1 cellular context compared by ENCODE assay signal in the genomic region with DNA sequence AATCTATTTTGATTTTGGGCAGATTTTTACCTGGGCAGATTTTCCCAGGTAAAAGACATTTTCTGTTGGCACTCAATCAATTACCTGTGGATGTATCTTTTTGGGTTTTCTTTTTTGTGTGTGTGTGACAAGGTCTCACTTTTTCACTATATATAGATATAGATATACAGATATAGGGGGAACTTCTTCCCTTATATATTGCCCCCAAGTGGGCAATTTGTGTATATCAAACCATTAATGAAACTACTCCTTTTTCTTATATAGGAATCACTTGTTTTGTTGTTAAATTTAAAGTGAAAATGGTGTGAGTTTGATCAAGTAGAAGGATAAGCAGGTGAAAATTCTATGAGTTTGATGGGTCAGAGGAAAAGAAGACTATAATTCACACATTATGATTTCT.
TF ChIP-seq lines count a peak whose summit lies in the region.

No MANE protein-coding gene starts in this region.

TF ChIP-seq in GM23338, 12 proteins besides CTCF, POLR2A, EP300 and RAD21:
- no peak for TF ChIP-seq ZNF331 (CRISPR knock-in tag; IDR thresholded peaks at IDR 0.05; ENCODE audit: low read depth)
- TF ChIP-seq JUNB (IDR thresholded peaks at IDR 0.05; ENCODE audit: unreplicated experiment) = no peak
- TF ChIP-seq EZH2phosphoT487 (IDR thresholded peaks at IDR 0.05; ENCODE audit: unreplicated experiment) = no peak
- TF ChIP-seq ZNF114 (CRISPR knock-in tag; IDR thresholded peaks at IDR 0.05) = no peak
- TF ChIP-seq STAT1 (IDR thresholded peaks at IDR 0.05; ENCODE audit: unreplicated experiment) = no peak
- TF ChIP-seq, protein P1, sequence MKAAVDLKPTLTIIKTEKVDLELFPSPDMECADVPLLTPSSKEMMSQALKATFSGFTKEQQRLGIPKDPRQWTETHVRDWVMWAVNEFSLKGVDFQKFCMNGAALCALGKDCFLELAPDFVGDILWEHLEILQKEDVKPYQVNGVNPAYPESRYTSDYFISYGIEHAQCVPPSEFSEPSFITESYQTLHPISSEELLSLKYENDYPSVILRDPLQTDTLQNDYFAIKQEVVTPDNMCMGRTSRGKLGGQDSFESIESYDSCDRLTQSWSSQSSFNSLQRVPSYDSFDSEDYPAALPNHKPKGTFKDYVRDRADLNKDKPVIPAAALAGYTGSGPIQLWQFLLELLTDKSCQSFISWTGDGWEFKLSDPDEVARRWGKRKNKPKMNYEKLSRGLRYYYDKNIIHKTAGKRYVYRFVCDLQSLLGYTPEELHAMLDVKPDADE (IDR thresholded peaks at IDR 0.05) = no peak
- no peak for TF ChIP-seq EZH2 (IDR thresholded peaks at IDR 0.05; ENCODE audit: low read depth, unreplicated experiment)
- TF ChIP-seq NANOG (IDR thresholded peaks at IDR 0.05; ENCODE audit: borderline replicate concordance) = no peak
- TF ChIP-seq, protein P2, sequence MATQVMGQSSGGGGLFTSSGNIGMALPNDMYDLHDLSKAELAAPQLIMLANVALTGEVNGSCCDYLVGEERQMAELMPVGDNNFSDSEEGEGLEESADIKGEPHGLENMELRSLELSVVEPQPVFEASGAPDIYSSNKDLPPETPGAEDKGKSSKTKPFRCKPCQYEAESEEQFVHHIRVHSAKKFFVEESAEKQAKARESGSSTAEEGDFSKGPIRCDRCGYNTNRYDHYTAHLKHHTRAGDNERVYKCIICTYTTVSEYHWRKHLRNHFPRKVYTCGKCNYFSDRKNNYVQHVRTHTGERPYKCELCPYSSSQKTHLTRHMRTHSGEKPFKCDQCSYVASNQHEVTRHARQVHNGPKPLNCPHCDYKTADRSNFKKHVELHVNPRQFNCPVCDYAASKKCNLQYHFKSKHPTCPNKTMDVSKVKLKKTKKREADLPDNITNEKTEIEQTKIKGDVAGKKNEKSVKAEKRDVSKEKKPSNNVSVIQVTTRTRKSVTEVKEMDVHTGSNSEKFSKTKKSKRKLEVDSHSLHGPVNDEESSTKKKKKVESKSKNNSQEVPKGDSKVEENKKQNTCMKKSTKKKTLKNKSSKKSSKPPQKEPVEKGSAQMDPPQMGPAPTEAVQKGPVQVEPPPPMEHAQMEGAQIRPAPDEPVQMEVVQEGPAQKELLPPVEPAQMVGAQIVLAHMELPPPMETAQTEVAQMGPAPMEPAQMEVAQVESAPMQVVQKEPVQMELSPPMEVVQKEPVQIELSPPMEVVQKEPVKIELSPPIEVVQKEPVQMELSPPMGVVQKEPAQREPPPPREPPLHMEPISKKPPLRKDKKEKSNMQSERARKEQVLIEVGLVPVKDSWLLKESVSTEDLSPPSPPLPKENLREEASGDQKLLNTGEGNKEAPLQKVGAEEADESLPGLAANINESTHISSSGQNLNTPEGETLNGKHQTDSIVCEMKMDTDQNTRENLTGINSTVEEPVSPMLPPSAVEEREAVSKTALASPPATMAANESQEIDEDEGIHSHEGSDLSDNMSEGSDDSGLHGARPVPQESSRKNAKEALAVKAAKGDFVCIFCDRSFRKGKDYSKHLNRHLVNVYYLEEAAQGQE (IDR thresholded peaks at IDR 0.05; ENCODE audit: unreplicated experiment) = no peak
- TF ChIP-seq, protein P3, sequence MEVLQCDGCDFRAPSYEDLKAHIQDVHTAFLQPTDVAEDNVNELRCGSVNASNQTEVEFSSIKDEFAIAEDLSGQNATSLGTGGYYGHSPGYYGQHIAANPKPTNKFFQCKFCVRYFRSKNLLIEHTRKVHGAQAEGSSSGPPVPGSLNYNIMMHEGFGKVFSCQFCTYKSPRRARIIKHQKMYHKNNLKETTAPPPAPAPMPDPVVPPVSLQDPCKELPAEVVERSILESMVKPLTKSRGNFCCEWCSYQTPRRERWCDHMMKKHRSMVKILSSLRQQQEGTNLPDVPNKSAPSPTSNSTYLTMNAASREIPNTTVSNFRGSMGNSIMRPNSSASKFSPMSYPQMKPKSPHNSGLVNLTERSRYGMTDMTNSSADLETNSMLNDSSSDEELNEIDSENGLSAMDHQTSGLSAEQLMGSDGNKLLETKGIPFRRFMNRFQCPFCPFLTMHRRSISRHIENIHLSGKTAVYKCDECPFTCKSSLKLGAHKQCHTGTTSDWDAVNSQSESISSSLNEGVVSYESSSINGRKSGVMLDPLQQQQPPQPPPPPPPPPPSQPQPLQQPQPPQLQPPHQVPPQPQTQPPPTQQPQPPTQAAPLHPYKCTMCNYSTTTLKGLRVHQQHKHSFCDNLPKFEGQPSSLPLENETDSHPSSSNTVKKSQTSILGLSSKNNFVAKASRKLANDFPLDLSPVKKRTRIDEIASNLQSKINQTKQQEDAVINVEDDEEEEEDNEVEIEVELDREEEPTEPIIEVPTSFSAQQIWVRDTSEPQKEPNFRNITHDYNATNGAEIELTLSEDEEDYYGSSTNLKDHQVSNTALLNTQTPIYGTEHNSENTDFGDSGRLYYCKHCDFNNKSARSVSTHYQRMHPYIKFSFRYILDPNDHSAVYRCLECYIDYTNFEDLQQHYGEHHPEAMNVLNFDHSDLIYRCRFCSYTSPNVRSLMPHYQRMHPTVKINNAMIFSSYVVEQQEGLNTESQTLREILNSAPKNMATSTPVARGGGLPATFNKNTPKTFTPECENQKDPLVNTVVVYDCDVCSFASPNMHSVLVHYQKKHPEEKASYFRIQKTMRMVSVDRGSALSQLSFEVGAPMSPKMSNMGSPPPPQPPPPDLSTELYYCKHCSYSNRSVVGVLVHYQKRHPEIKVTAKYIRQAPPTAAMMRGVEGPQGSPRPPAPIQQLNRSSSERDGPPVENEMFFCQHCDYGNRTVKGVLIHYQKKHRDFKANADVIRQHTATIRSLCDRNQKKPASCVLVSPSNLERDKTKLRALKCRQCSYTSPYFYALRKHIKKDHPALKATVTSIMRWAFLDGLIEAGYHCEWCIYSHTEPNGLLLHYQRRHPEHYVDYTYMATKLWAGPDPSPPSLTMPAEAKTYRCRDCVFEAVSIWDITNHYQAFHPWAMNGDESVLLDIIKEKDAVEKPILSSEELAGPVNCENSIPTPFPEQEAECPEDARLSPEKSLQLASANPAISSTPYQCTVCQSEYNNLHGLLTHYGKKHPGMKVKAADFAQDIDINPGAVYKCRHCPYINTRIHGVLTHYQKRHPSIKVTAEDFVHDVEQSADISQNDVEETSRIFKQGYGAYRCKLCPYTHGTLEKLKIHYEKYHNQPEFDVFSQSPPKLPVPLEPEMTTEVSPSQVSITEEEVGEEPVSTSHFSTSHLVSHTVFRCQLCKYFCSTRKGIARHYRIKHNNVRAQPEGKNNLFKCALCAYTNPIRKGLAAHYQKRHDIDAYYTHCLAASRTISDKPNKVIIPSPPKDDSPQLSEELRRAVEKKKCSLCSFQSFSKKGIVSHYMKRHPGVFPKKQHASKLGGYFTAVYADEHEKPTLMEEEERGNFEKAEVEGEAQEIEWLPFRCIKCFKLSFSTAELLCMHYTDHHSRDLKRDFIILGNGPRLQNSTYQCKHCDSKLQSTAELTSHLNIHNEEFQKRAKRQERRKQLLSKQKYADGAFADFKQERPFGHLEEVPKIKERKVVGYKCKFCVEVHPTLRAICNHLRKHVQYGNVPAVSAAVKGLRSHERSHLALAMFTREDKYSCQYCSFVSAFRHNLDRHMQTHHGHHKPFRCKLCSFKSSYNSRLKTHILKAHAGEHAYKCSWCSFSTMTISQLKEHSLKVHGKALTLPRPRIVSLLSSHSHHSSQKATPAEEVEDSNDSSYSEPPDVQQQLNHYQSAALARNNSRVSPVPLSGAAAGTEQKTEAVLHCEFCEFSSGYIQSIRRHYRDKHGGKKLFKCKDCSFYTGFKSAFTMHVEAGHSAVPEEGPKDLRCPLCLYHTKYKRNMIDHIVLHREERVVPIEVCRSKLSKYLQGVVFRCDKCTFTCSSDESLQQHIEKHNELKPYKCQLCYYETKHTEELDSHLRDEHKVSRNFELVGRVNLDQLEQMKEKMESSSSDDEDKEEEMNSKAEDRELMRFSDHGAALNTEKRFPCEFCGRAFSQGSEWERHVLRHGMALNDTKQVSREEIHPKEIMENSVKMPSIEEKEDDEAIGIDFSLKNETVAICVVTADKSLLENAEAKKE (CRISPR knock-in tag; IDR thresholded peaks at IDR 0.05) = no peak
- no peak for TF ChIP-seq POLR2AphosphoS5 (IDR thresholded peaks at IDR 0.05; ENCODE audit: low read depth)
- TF ChIP-seq CREB1 (CRISPR knock-in tag; IDR thresholded peaks at IDR 0.05; ENCODE audit: low read depth) = no peak
